26 cellular contexts compared by ENCODE assay signal in the genomic region with DNA sequence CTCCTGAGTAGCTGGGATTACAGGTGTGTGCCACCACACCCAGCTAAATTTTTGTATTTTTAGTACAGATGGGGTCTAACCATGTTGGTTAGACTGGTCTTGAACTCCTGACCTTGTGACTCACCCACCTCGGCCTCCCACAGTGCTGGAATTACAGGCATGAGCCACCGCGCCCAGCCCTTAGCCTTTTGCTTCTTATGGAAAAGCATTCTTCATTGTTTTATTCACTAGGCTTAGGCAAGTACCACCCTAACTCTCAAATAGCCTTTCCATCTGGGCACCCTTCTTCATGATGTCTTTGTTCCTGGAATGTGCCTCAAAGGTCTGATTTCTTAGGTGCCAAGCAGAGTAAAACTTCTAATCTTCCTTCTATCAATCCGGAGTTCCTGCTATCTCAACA.
DNase-seq lines count a peak whose midpoint lies in the region; ATAC-seq and TF ChIP-seq lines count a peak whose summit lies in the region.
"Had no signal": no experiment of that assay in that cellular context is flagged by ENCODE, and none has a peak within 500 bp of the region (broad histone marks: within the 10 kb centered on the region; RNA-seq: fewer than 3 reads in every experiment).

No MANE protein-coding gene starts in this region.

- H3K36me3 ChIP-seq in brain microvascular endothelial cell (replicated peaks) = no peaks in the 10 kb centered on the region
- H3K36me3 ChIP-seq: cardiac muscle cell had no signal

- in situ Hi-C loops in brain microvascular endothelial cell (cut with HindIII; ENCODE audit: low pct_ligation_motif_present, low sequenced_read_pairs) = no loop called here

- TF ChIP-seq CTCF in brain microvascular endothelial cell (IDR thresholded peaks at IDR 0.05; ENCODE audit: low read depth, low read length, missing control alignments) (no peak), retinal pigment epithelial cell (conservative IDR thresholded peaks at IDR 0.05; ENCODE audit: low read depth, low read length) (no peak)

- no peak overlapping the region for H3K27ac ChIP-seq in brain microvascular endothelial cell
- H3K27ac ChIP-seq: cardiac muscle cell, SK-N-MC, VCaP had no signal

- peak; percentile 3 for DNase-seq in H4 (ENCODE audit: low spot score)
- peak; percentile 77 for DNase-seq in NCI-H82 treated with DMSO at 0.1 percent for 48 hours (lab: John Stamatoyannopoulos, UW; ENCODE audit: unreplicated experiment)
- peak; percentile 61 for DNase-seq in brain microvascular endothelial cell
- DNase-seq in retinal pigment epithelial cell (ENCODE audit: low read depth) = peak; percentile 43
- DNase-seq in COLO829 (ENCODE audit: low spot score) = no peak
- no peak for DNase-seq in COLO668 (lab: John Stamatoyannopoulos, UW; ENCODE audit: unreplicated experiment)
- DNase-seq: activated CD4-positive, alpha-beta T cell treated with anti-CD3 and anti-CD28 coated beads, Interleukin-2, amount 10 ng/mL, durations not matched to agents 24 days and 14 days; activated CD8-positive, alpha-beta memory T cell treated with anti-CD3 and anti-CD28 coated beads, Interleukin-2, amount 10 ng/mL, durations not matched to agents 7 days and 5 days; activated naive CD4-positive, alpha-beta T cell treated with Interleukin-2 at 50 U/mL for 16 hours; activated T-cell treated with anti-CD3 and anti-CD28 coated beads, Interleukin-2, amount 50 U/mL, for 72 hours; GOT3; KBM-7; kidney glomerular epithelial cell; NCI-H1436 treated with DMSO at 0.1 percent for 48 hours; NCI-H510A treated with DMSO at 0.1 percent for 48 hours; NK-92 treated with Interleukin-12 subunit alpha and Interleukin-12 subunit beta, amount 100 ng/mL, for 24 hours; posterior cingulate gyrus; stimulated activated naive CD4-positive, alpha-beta T cell treated with Interleukin-2 at 50 U/mL for 16 hours; T-helper 17 cell had no signal

- ATAC-seq in HG03378 (IDR thresholded peaks at IDR 0.05; ENCODE audit: unreplicated experiment) (no peak), HG03045 (IDR thresholded peaks at IDR 0.05; ENCODE audit: unreplicated experiment) (no peak)
- ATAC-seq: activated CD8-positive, alpha-beta memory T cell treated with anti-CD3 and anti-CD28 coated beads, Interleukin-2, amount 10 ng/mL, durations not matched to agents 7 days and 5 days; activated T-cell treated with anti-CD3 and anti-CD28 coated beads, Interleukin-2, amount 50 U/mL, for 72 hours; Panc1; sciatic nerve; T-helper 17 cell had no signal

- no peak overlapping the region for H3K4me3 ChIP-seq in brain microvascular endothelial cell (ENCODE audit: low read depth, low read length)
- no peak overlapping the region for H3K4me3 ChIP-seq in retinal pigment epithelial cell (ENCODE audit: low read length)
- H3K4me3 ChIP-seq: cardiac muscle cell, SK-N-MC had no signal

- no peaks in the 10 kb centered on the region for H3K27me3 ChIP-seq in brain microvascular endothelial cell (replicated peaks)
- H3K27me3 ChIP-seq: cardiac muscle cell had no signal

Comparison
In these comparisons a context has a peak if more than half of its experiments do, and no peak if none do; other contexts are left out.
1. DNase-seq: peak in H4 (single experiment), NCI-H82 treated with DMSO at 0.1 percent for 48 hours (single experiment), brain microvascular endothelial cell (single experiment) and retinal pigment epithelial cell (single experiment); none in COLO829 (single experiment) and COLO668 (single experiment).